7 cellular contexts compared by ENCODE assay signal in the genomic region with DNA sequence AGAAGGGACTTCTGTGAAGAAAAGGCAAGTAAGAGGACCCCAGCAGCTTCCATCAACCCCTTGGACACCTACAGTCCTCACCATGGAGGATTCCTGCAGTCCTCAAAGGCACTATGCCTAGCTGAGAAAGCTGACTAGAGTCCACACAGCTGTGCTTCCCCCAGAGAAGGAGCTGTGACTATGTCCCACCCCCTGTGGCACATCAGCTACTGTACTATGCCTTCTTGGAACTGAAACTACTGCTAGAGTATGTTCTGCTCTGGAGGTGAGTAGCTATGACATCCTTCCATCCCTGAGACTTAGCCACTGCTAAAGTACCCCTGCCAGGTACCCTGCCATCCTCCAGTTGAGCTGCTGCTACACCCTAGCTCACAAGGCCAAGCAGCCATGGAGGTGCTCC.
"Had no signal": no experiment of that assay in that cellular context is flagged by ENCODE, and none has a peak within 500 bp of the region (broad histone marks: within the 10 kb centered on the region; RNA-seq: fewer than 3 reads in every experiment).

No MANE protein-coding gene starts in this region.

- H3K27ac Mint-ChIP-seq: GM23338, H9 had no signal

- ATAC-seq: GM23338, HepG2, K562 had no signal

- FAIRE-seq: H1, H54, HepG2, K562 had no signal

- DNase-seq: H9, HCEC 1CT had no signal

- H3K4me3 Mint-ChIP-seq: GM23338, H9 had no signal

- H3K4me1 Mint-ChIP-seq: GM23338, H9 had no signal

- H2AFZ ChIP-seq: GM23338 had no signal

- H3K4me2 ChIP-seq: GM23338 had no signal

- H3K4me3 ChIP-seq: GM23338, K562 had no signal
